1 cellular context compared by ENCODE assay signal in genomic region chr3:142595581-142595950, GRCh38.
TF ChIP-seq lines count a peak whose summit lies in the region.

No MANE protein-coding gene starts in this region.

TF ChIP-seq in SK-N-SH treated with all-trans-retinoic acid at 6 μM for 48 hours, 23 proteins besides CTCF, POLR2A, EP300 and RAD21 (continued from another document):
- no peak for TF ChIP-seq RARB (CRISPR knock-in tag; IDR thresholded peaks at IDR 0.05)
- TF ChIP-seq BACH2 (CRISPR knock-in tag; IDR thresholded peaks at IDR 0.05; ENCODE audit: borderline replicate concordance), result no peak
- no peak for TF ChIP-seq SNAI2 (CRISPR knock-in tag; IDR thresholded peaks at IDR 0.05)
- no peak for TF ChIP-seq CSDC2 (CRISPR knock-in tag; IDR thresholded peaks at IDR 0.05)
- no peak for TF ChIP-seq ZNF565 (CRISPR knock-in tag; conservative IDR thresholded peaks at IDR 0.05; ENCODE audit: low read depth)
- TF ChIP-seq CREB5 (CRISPR knock-in tag; IDR thresholded peaks at IDR 0.05; ENCODE audit: low read depth), result no peak
- no peak for TF ChIP-seq POU6F1 (CRISPR knock-in tag; IDR thresholded peaks at IDR 0.05; ENCODE audit: borderline replicate concordance, low read depth)
- TF ChIP-seq TSHZ2 (CRISPR knock-in tag; IDR thresholded peaks at IDR 0.05), result no peak
- TF ChIP-seq TOX (CRISPR knock-in tag; IDR thresholded peaks at IDR 0.05; ENCODE audit: borderline replicate concordance), result no peak
- no peak for TF ChIP-seq ZC3H10 (CRISPR knock-in tag; IDR thresholded peaks at IDR 0.05)
- TF ChIP-seq ISL1 (CRISPR knock-in tag; IDR thresholded peaks at IDR 0.05), result no peak
